In genomic region chr1:85259866-85260345, GRCh38 we compare ENCODE assay signal across 2 cellular contexts.
TF ChIP-seq lines count a peak whose summit lies in the region.

No MANE protein-coding gene starts in this region.

TF ChIP-seq in HCT116, 20 proteins besides CTCF, POLR2A, EP300 and RAD21:
- no peak for TF ChIP-seq REST (IDR thresholded peaks at IDR 0.05; ENCODE audit: low read depth)
- no peak for TF ChIP-seq SIN3A (IDR thresholded peaks at IDR 0.05; ENCODE audit: low read depth)
- no peak for TF ChIP-seq CBX3 (IDR thresholded peaks at IDR 0.05; ENCODE audit: low read depth)
- no peak for TF ChIP-seq FOSL1 (IDR thresholded peaks at IDR 0.05; ENCODE audit: low read depth)
- no peak for TF ChIP-seq ZBTB33 (IDR thresholded peaks at IDR 0.05; ENCODE audit: extremely low read depth, insufficient replicate concordance, low read length)
- TF ChIP-seq POLR2AphosphoS5 (IDR thresholded peaks at IDR 0.05; ENCODE audit: low read depth, low read length): no peak
- no peak; the same call in 1 of the 2 replicates for TF ChIP-seq MAX (IDR thresholded peaks at IDR 0.05)

TF ChIP-seq in WTC11, 78 proteins besides CTCF, POLR2A, EP300 and RAD21 (continued from another document):
- TF ChIP-seq ARID4B (CRISPR knock-in tag; IDR thresholded peaks at IDR 0.05; ENCODE audit: borderline replicate concordance) (no peak), CREM (CRISPR knock-in tag; IDR thresholded peaks at IDR 0.05) (0 out of 2 replicates have a peak, but pooled peaks have one; percentile 4)
